22 cellular contexts compared by ENCODE assay signal in the genomic region with DNA sequence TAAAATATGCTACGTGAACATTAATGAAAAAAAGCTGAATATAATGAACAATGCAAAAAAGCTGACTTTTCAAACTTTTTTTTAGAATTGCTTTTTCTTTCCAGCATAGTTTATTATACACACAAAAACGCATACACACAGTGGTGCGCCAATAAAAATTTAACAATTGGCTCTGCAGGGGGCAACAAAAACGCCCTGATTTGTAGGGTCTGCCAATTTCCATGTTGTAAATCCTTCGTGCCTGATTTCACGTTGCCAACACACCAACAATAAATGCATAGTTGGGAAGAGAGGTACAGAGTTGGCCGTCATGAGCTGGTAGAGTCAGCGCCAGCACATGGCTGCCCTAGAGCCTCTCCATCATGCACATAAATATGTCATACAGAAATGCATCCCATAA.
"Had no signal": no experiment of that assay in that cellular context is flagged by ENCODE, and none has a peak within 500 bp of the region (broad histone marks: within the 10 kb centered on the region; RNA-seq: fewer than 3 reads in every experiment).

No MANE protein-coding gene starts in this region.

- DNase-seq: heart right ventricle; islet precursor cell; left ventricle myocardium inferior; mesendoderm; naive B cell; natural killer cell; pancreas; posterior cingulate gyrus; retina; right cardiac atrium; sigmoid colon; small intestine; spleen; stimulated activated CD4-positive, alpha-beta T cell treated with anti-CD3 and anti-CD28 coated beads, Interleukin-4, amount 100 ng/mL, for 24 hours; stimulated activated naive CD4-positive, alpha-beta T cell; upper lobe of left lung had no signal

- H3K36me3 ChIP-seq: heart right ventricle, left ventricle myocardium inferior, pancreas, prostate gland, sigmoid colon, spleen, suprapubic skin, thoracic aorta, tibial nerve, upper lobe of left lung had no signal

- H3K27ac ChIP-seq: heart right ventricle, hepatocyte, left ventricle myocardium inferior, pancreas, prostate gland, sigmoid colon, spleen, suprapubic skin, thoracic aorta, tibial nerve, upper lobe of left lung had no signal

- H3K4me3 ChIP-seq: heart right ventricle, hepatocyte, left ventricle myocardium inferior, lung, pancreas, prostate gland, sigmoid colon, spleen, suprapubic skin, thoracic aorta, tibial nerve, upper lobe of left lung had no signal

- H3K9me3 ChIP-seq: heart right ventricle, left ventricle myocardium inferior, pancreas, prostate gland, sigmoid colon, suprapubic skin, thoracic aorta, tibial nerve, upper lobe of left lung had no signal
